ENCODE assay signal across 21 cellular contexts in the genomic region with DNA sequence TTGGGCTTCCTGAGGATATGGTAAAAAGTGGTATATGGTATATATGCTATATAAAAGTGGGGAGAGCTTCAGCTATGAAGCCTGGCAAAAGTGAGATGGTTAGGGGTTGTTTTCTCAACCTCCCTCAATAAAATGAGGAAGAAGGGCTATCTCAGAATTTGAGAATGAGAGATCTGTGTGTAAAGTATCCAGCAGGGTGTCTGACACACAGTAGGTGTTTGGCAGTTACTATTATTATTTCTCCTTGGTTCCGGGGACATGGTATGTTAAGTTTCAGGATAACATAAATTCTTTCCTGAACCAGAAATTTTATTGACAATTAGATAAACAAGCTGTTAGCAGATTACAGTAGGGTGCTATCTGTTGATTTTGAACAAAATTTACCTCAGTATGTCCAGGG.
DNase-seq lines count a peak whose midpoint lies in the region; ATAC-seq, FAIRE-seq and TF ChIP-seq lines count a peak whose summit lies in the region.
"Had no signal": no experiment of that assay in that cellular context is flagged by ENCODE, and none has a peak within 500 bp of the region (broad histone marks: within the 10 kb centered on the region; RNA-seq: fewer than 3 reads in every experiment).

No MANE protein-coding gene starts in this region.

- H3K4me1 Mint-ChIP-seq in naive thymus-derived CD4-positive, alpha-beta T cell: peaks cover 14 to 28% (median 26%) of the 10 kb centered on the region in 7 donors
- peaks cover 20 to 34% of the 10 kb centered on the region in 2 donors for H3K4me1 Mint-ChIP-seq in stimulated activated naive B cell treated with anti-CD40 and anti-IgM and Interleukin-4, amounts not matched to agents 10 μg/mL and 1 μg/mL and 100 μg/mL, for 72 hours

- TF ChIP-seq POLR2A in GM12891 (IDR thresholded peaks at IDR 0.05; ENCODE audit: low read depth, low read length) (no peak), right lobe of liver (IDR thresholded peaks at IDR 0.05) (no peak)

- peak; percentile 16 for FAIRE-seq in GM12891 (lab: Jason Lieb, UNC)

- peak overlapping the region in 7 of 10 donors; percentile 56 to 69 (median 68) for H3K4me3 Mint-ChIP-seq in naive thymus-derived CD4-positive, alpha-beta T cell
- peak overlapping the region in 1 of 2 donors; percentile 2 for H3K4me3 Mint-ChIP-seq in stimulated activated naive B cell treated with anti-CD40 and anti-IgM and Interleukin-4, amounts not matched to agents 10 μg/mL and 1 μg/mL and 100 μg/mL, for 72 hours
- H3K4me3 Mint-ChIP-seq: activated CD4-positive, alpha-beta T cell treated with anti-CD3 and anti-CD28 coated beads, Interleukin-2, amount 10 ng/mL, durations not matched to agents 24 days and 14 days had no signal

- H3K27me3 Mint-ChIP-seq in naive thymus-derived CD4-positive, alpha-beta T cell: peaks cover 0 to 3% (median 0%) of the 10 kb centered on the region in 5 donors
- H3K27me3 Mint-ChIP-seq in stimulated activated naive B cell treated with anti-CD40 and anti-IgM and Interleukin-4, amounts not matched to agents 10 μg/mL and 1 μg/mL and 100 μg/mL, for 72 hours: no peaks in the 10 kb centered on the region
- H3K27me3 Mint-ChIP-seq: activated CD4-positive, alpha-beta T cell treated with anti-CD3 and anti-CD28 coated beads, Interleukin-2, amount 10 ng/mL, durations not matched to agents 24 days and 14 days; activated CD8-positive, alpha-beta memory T cell treated with anti-CD3 and anti-CD28 coated beads, Interleukin-2, amount 10 ng/mL, durations not matched to agents 7 days and 5 days; activated naive CD4-positive, alpha-beta T cell treated with anti-CD3 and anti-CD28 coated beads, Interleukin-2, amount 10 ng/mL, durations not matched to agents 7 days and 5 days; CD8-positive, alpha-beta memory T cell; T-cell had no signal

- H3K9me3 Mint-ChIP-seq in naive thymus-derived CD4-positive, alpha-beta T cell: peaks cover 0 to 17% (median 9%) of the 10 kb centered on the region in 11 donors
- peaks cover 0 to 4% of the 10 kb centered on the region in 2 donors for H3K9me3 Mint-ChIP-seq in stimulated activated naive B cell treated with anti-CD40 and anti-IgM and Interleukin-4, amounts not matched to agents 10 μg/mL and 1 μg/mL and 100 μg/mL, for 72 hours

- H3K27ac Mint-ChIP-seq in naive thymus-derived CD4-positive, alpha-beta T cell: peak overlapping the region in 3 of 9 donors; percentile 49 to 67 (median 51)
- H3K27ac Mint-ChIP-seq in stimulated activated naive B cell treated with anti-CD40 and anti-IgM and Interleukin-4, amounts not matched to agents 10 μg/mL and 1 μg/mL and 100 μg/mL, for 72 hours: no peak overlapping the region
- H3K27ac Mint-ChIP-seq: activated CD4-positive, alpha-beta T cell treated with anti-CD3 and anti-CD28 coated beads, Interleukin-2, amount 10 ng/mL, durations not matched to agents 24 days and 14 days; activated CD8-positive, alpha-beta memory T cell treated with anti-CD3 and anti-CD28 coated beads, Interleukin-2, amount 10 ng/mL, durations not matched to agents 7 days and 5 days; activated naive CD4-positive, alpha-beta T cell treated with anti-CD3 and anti-CD28 coated beads, Interleukin-2, amount 10 ng/mL, durations not matched to agents 7 days and 5 days had no signal

- ATAC-seq in naive thymus-derived CD4-positive, alpha-beta T cell: no peak
- ATAC-seq in right lobe of liver (no peak), HG03521 (IDR thresholded peaks at IDR 0.05; ENCODE audit: unreplicated experiment) (no peak)
- no peak for ATAC-seq in stimulated activated naive B cell treated with anti-CD40 and anti-IgM and Interleukin-4, amounts not matched to agents 10 μg/mL and 1 μg/mL and 100 μg/mL, for 72 hours (replicated peaks)
- ATAC-seq: activated CD8-positive, alpha-beta memory T cell treated with anti-CD3 and anti-CD28 coated beads, Interleukin-2, amount 10 ng/mL, durations not matched to agents 7 days and 5 days; Panc1; T-cell had no signal

- no peak overlapping the region for H3K4me3 ChIP-seq in naive thymus-derived CD4-positive, alpha-beta T cell (ENCODE audit: low read length)
- H3K4me3 ChIP-seq in MG63: no peak overlapping the region
- H3K4me3 ChIP-seq in right lobe of liver: no peak overlapping the region
- H3K4me3 ChIP-seq: ascending aorta, SJCRH30, upper lobe of right lung had no signal

- H3K36me3 ChIP-seq in naive thymus-derived CD4-positive, alpha-beta T cell (ENCODE audit: control insufficient read depth in 2 of 3, insufficient read depth in 3 of 3, low read length in 3 of 3): no peaks in the 10 kb centered on the region
- H3K36me3 ChIP-seq in MG63: no peaks in the 10 kb centered on the region; the same call in 1 of the 2 replicates
- H3K36me3 ChIP-seq in right lobe of liver: no peaks in the 10 kb centered on the region
- H3K36me3 ChIP-seq: ascending aorta, SJCRH30, upper lobe of right lung had no signal

- intact Hi-C loops in naive thymus-derived CD4-positive, alpha-beta T cell (cut with micrococcal nuclease): no loop called here
- intact Hi-C loops in right lobe of liver (cut with DNase I): no loop called here

- CTCF ChIA-PET in naive thymus-derived CD4-positive, alpha-beta T cell (lab: Charles Lee): no interaction called here

- H3K36me3 Mint-ChIP-seq in naive thymus-derived CD4-positive, alpha-beta T cell: peaks cover 0 to 42% (median 19%) of the 10 kb centered on the region in 5 donors
- peaks cover 10 to 16% of the 10 kb centered on the region in 2 donors for H3K36me3 Mint-ChIP-seq in stimulated activated naive B cell treated with anti-CD40 and anti-IgM and Interleukin-4, amounts not matched to agents 10 μg/mL and 1 μg/mL and 100 μg/mL, for 72 hours

- H3K4me1 ChIP-seq in naive thymus-derived CD4-positive, alpha-beta T cell (ENCODE audit: control insufficient read depth in 2 of 2, insufficient read depth in 2 of 2, low read length in 2 of 2): peaks cover 0 to 7% of the 10 kb centered on the region in 2 donors
- H3K4me1 ChIP-seq in right lobe of liver: no peaks in the 10 kb centered on the region
- H3K4me1 ChIP-seq: ascending aorta had no signal

- DNase-seq in GM12891 (ENCODE audit: insufficient read length, low spot score) (no peak), KG1 (lab: John Stamatoyannopoulos, UW) (peak; percentile 36), OCI-M1 (lab: John Stamatoyannopoulos, UW) (peak; percentile 54), MG63 (no peak), right lobe of liver (no peak)
- DNase-seq in naive thymus-derived CD4-positive, alpha-beta T cell: no peak
- no peak for DNase-seq in stimulated activated naive B cell treated with anti-CD40 and anti-IgM and Interleukin-4, amounts not matched to agents 10 μg/mL and 1 μg/mL and 100 μg/mL, for 72 hours
- DNase-seq: activated CD4-positive, alpha-beta T cell treated with anti-CD3 and anti-CD28 coated beads, Interleukin-2, amount 10 ng/mL, durations not matched to agents 24 days and 14 days; activated CD8-positive, alpha-beta memory T cell treated with anti-CD3 and anti-CD28 coated beads, Interleukin-2, amount 10 ng/mL, durations not matched to agents 7 days and 5 days; activated naive CD4-positive, alpha-beta T cell treated with anti-CD3 and anti-CD28 coated beads, Interleukin-2, amount 10 ng/mL, durations not matched to agents 7 days and 5 days; activated T-cell treated with anti-CD3 and anti-CD28 coated beads, Interleukin-2, amount 50 U/mL, for 72 hours; dorsolateral prefrontal cortex; kidney; NCI-H1417 treated with DMSO at 0.1 percent for 48 hours; T-cell; upper lobe of right lung had no signal

- no peak for TF ChIP-seq CTCF in right lobe of liver (IDR thresholded peaks at IDR 0.05)

- H3K9me3 ChIP-seq in naive thymus-derived CD4-positive, alpha-beta T cell (ENCODE audit: control insufficient read depth in 2 of 3, low read length in 3 of 3): no peaks in the 10 kb centered on the region
- H3K9me3 ChIP-seq in MG63 (peaks cover 2% of the 10 kb centered on the region), right lobe of liver (no peaks in the 10 kb centered on the region)
- H3K9me3 ChIP-seq: SJCRH30, upper lobe of right lung had no signal

- POLR2A ChIA-PET in naive thymus-derived CD4-positive, alpha-beta T cell (lab: Charles Lee): no interaction called here

- no peaks in the 10 kb centered on the region for H3K27me3 ChIP-seq in naive thymus-derived CD4-positive, alpha-beta T cell (ENCODE audit: control insufficient read depth in 2 of 2, insufficient read depth in 2 of 2, low read length in 2 of 2)
- H3K27me3 ChIP-seq in MG63: no peaks in the 10 kb centered on the region
- H3K27me3 ChIP-seq in right lobe of liver: no peaks in the 10 kb centered on the region
- H3K27me3 ChIP-seq: ascending aorta, dorsolateral prefrontal cortex, SJCRH30, upper lobe of right lung had no signal

- WGBS in right lobe of liver (ENCODE audit: insufficient coverage, low coverage, low lambda C conversion rate, missing lambda C conversion rate): 75% methylated on average over 1 of the region's 1 CpG

- no peak overlapping the region for H3K27ac ChIP-seq in naive thymus-derived CD4-positive, alpha-beta T cell (ENCODE audit: low read depth, low read length)
- no peak overlapping the region for H3K27ac ChIP-seq in right lobe of liver
- H3K27ac ChIP-seq: ascending aorta, upper lobe of right lung had no signal

TF ChIP-seq in GM12891, 5 proteins besides CTCF, POLR2A, EP300 and RAD21:
- TF ChIP-seq POU2F2 (IDR thresholded peaks at IDR 0.05; ENCODE audit: low read depth, low read length): no peak

Comparison
In these comparisons a context has a peak if more than half of its experiments do, and no peak if none do; other contexts are left out.
1. DNase-seq: peak in KG1 (single experiment) and OCI-M1 (single experiment); none in GM12891 (single experiment), naive thymus-derived CD4-positive, alpha-beta T cell (0 of 9), MG63 (single experiment), right lobe of liver (0 of 3) and stimulated activated naive B cell treated with anti-CD40 and anti-IgM and Interleukin-4, amounts not matched to agents 10 μg/mL and 1 μg/mL and 100 μg/mL, for 72 hours (single experiment).